16 cellular contexts compared by ENCODE assay signal in genomic region chr7:37337522-37337921, GRCh38.
DNase-seq lines count a peak whose midpoint lies in the region; TF ChIP-seq lines count a peak whose summit lies in the region.
"Had no signal": no experiment of that assay in that cellular context is flagged by ENCODE, and none has a peak within 500 bp of the region (broad histone marks: within the 10 kb centered on the region; RNA-seq: fewer than 3 reads in every experiment).

No MANE protein-coding gene starts in this region.

- H3K4me3 Mint-ChIP-seq in activated CD4-positive, alpha-beta T cell treated with anti-CD3 and anti-CD28 coated beads, Interleukin-2, amount 10 ng/mL, durations not matched to agents 7 days and 5 days = no peak overlapping the region
- no peak overlapping the region for H3K4me3 Mint-ChIP-seq in activated T-helper 1 cell treated with anti-CD3 and anti-CD28 coated beads, Interleukin-12 subunit alpha, Interleukin-12 subunit beta, Interleukin-2, Interleukin-4 antibody, amounts not matched to agents 30 ng/mL and 10 ng/mL and 1 ng/mL, durations not matched to agents 14 hours and 24 hours and 36 hours

- H3K27ac ChIP-seq in KMS-11 (no peak overlapping the region; the same call in 1 of the 2 replicates), neutrophil (peak overlapping the region; percentile 65), tibial nerve (no peak overlapping the region)
- H3K27ac ChIP-seq: BLaER1, gastrocnemius medialis had no signal

- H3K4me3 ChIP-seq in KMS-11 (IDR thresholded peaks at IDR 0.05; ENCODE audit: insufficient read depth, low read depth, low read length) (no peak overlapping the region), neutrophil (ENCODE audit: low read depth in 1 of 2, low read length in 1 of 2) (no peak overlapping the region), tibial nerve (no peak overlapping the region)
- H3K4me3 ChIP-seq: BLaER1, gastrocnemius medialis, spleen had no signal

- no peak for TF ChIP-seq EP300 in tibial nerve (IDR thresholded peaks at IDR 0.05)

- POLR2A ChIA-PET in activated CD4-positive, alpha-beta T cell treated with anti-CD3 and anti-CD28 coated beads, Interleukin-2, amount 10 ng/mL, durations not matched to agents 7 days and 5 days (lab: Charles Lee) = no interaction called here

- intact Hi-C loops in activated T-helper 1 cell treated with anti-CD3 and anti-CD28 coated beads, Interleukin-12 subunit alpha, Interleukin-12 subunit beta, Interleukin-2, Interleukin-4 antibody, amounts not matched to agents 30 ng/mL and 10 ng/mL and 1 ng/mL, durations not matched to agents 14 hours and 24 hours and 36 hours (cut with micrococcal nuclease) = no loop called here

- TF ChIP-seq POLR2A in tibial nerve (IDR thresholded peaks at IDR 0.05) = no peak

- peaks cover 75% of the 10 kb centered on the region for H3K4me1 Mint-ChIP-seq in activated CD4-positive, alpha-beta T cell treated with anti-CD3 and anti-CD28 coated beads, Interleukin-2, amount 10 ng/mL, durations not matched to agents 7 days and 5 days
- H3K4me1 Mint-ChIP-seq in activated T-helper 1 cell treated with anti-CD3 and anti-CD28 coated beads, Interleukin-12 subunit alpha, Interleukin-12 subunit beta, Interleukin-2, Interleukin-4 antibody, amounts not matched to agents 30 ng/mL and 10 ng/mL and 1 ng/mL, durations not matched to agents 14 hours and 24 hours and 36 hours (ENCODE audit: low read depth) = peaks cover 79% of the 10 kb centered on the region

- H2AFZ ChIP-seq in KMS-11 (ENCODE audit: low read depth) = no peak overlapping the region

- H4K20me1 ChIP-seq in KMS-11 (ENCODE audit: insufficient read depth) = peaks cover 47% of the 10 kb centered on the region

- H3K9me3 ChIP-seq in neutrophil (no peaks in the 10 kb centered on the region), tibial nerve (no peaks in the 10 kb centered on the region)
- H3K9me3 ChIP-seq: gastrocnemius medialis, spleen had no signal

- H3K36me3 Mint-ChIP-seq in activated CD4-positive, alpha-beta T cell treated with anti-CD3 and anti-CD28 coated beads, Interleukin-2, amount 10 ng/mL, durations not matched to agents 7 days and 5 days (ENCODE audit: low read depth) = peaks cover 89% of the 10 kb centered on the region
- peaks cover 56% of the 10 kb centered on the region for H3K36me3 Mint-ChIP-seq in activated T-helper 1 cell treated with anti-CD3 and anti-CD28 coated beads, Interleukin-12 subunit alpha, Interleukin-12 subunit beta, Interleukin-2, Interleukin-4 antibody, amounts not matched to agents 30 ng/mL and 10 ng/mL and 1 ng/mL, durations not matched to agents 14 hours and 24 hours and 36 hours (ENCODE audit: low read depth)

- H3K4me2 ChIP-seq in KMS-11 = peak overlapping the region; percentile 4; the same call in 1 of the 2 replicates
- H3K4me2 ChIP-seq: BLaER1 had no signal

- H3K79me2 ChIP-seq in KMS-11 (ENCODE audit: insufficient read depth, low read depth) = peaks cover 100% of the 10 kb centered on the region

- H3K36me3 ChIP-seq in KMS-11 (ENCODE audit: insufficient read depth) (no peaks in the 10 kb centered on the region; the same call in 1 of the 2 replicates), neutrophil (no peaks in the 10 kb centered on the region), tibial nerve (peaks cover 0 to 25% (median 0%) of the 10 kb centered on the region in 3 donors)
- H3K36me3 ChIP-seq: gastrocnemius medialis had no signal

- peaks cover 7% of the 10 kb centered on the region for H3K9me3 Mint-ChIP-seq in activated CD4-positive, alpha-beta T cell treated with anti-CD3 and anti-CD28 coated beads, Interleukin-2, amount 10 ng/mL, durations not matched to agents 7 days and 5 days
- peaks cover 11% of the 10 kb centered on the region for H3K9me3 Mint-ChIP-seq in activated T-helper 1 cell treated with anti-CD3 and anti-CD28 coated beads, Interleukin-12 subunit alpha, Interleukin-12 subunit beta, Interleukin-2, Interleukin-4 antibody, amounts not matched to agents 30 ng/mL and 10 ng/mL and 1 ng/mL, durations not matched to agents 14 hours and 24 hours and 36 hours

- CTCF ChIA-PET in activated CD4-positive, alpha-beta T cell treated with anti-CD3 and anti-CD28 coated beads, Interleukin-2, amount 10 ng/mL, durations not matched to agents 7 days and 5 days (lab: Charles Lee) = no interaction called here

- H3K27me3 Mint-ChIP-seq in activated CD4-positive, alpha-beta T cell treated with anti-CD3 and anti-CD28 coated beads, Interleukin-2, amount 10 ng/mL, durations not matched to agents 7 days and 5 days = no peaks in the 10 kb centered on the region
- no peaks in the 10 kb centered on the region for H3K27me3 Mint-ChIP-seq in activated T-helper 1 cell treated with anti-CD3 and anti-CD28 coated beads, Interleukin-12 subunit alpha, Interleukin-12 subunit beta, Interleukin-2, Interleukin-4 antibody, amounts not matched to agents 30 ng/mL and 10 ng/mL and 1 ng/mL, durations not matched to agents 14 hours and 24 hours and 36 hours (ENCODE audit: insufficient read depth)

- DNase-seq in activated CD4-positive, alpha-beta T cell treated with anti-CD3 and anti-CD28 coated beads, Interleukin-2, amount 10 ng/mL, durations not matched to agents 7 days and 5 days = no peak
- no peak for DNase-seq in activated CD4-positive, alpha-beta T cell treated with anti-CD3 and anti-CD28 coated beads, Interleukin-2, amount 50 U/mL, for 1 hour
- DNase-seq in activated T-helper 1 cell treated with anti-CD3 and anti-CD28 coated beads, Interleukin-12 subunit alpha, Interleukin-12 subunit beta, Interleukin-2, Interleukin-4 antibody, amounts not matched to agents 30 ng/mL and 10 ng/mL and 1 ng/mL, durations not matched to agents 14 hours and 24 hours and 36 hours (ENCODE audit: low spot score) = no peak
- DNase-seq in DMS79 (lab: John Stamatoyannopoulos, UW) = no peak
- no peak for DNase-seq in RKO (ENCODE audit: low spot score)
- no peak for DNase-seq in tibial nerve (ENCODE audit: low spot score in 2 of 2)
- DNase-seq: amniotic stem cell; DMS153; gastrocnemius medialis; NCI-H1105; NCI-H526 treated with DMSO at 0.1 percent for 48 hours; spleen; stimulated activated CD8-positive, alpha-beta memory T cell treated with anti-CD3 and anti-CD28 coated beads, Interleukin-4, amount 100 ng/mL, for 48 hours had no signal

- no peak overlapping the region for H3K9ac ChIP-seq in KMS-11
- H3K9ac ChIP-seq: BLaER1 had no signal

- peak overlapping the region; percentile 63 for H3K27ac Mint-ChIP-seq in activated CD4-positive, alpha-beta T cell treated with anti-CD3 and anti-CD28 coated beads, Interleukin-2, amount 10 ng/mL, durations not matched to agents 7 days and 5 days
- peak overlapping the region; percentile 5 for H3K27ac Mint-ChIP-seq in activated T-helper 1 cell treated with anti-CD3 and anti-CD28 coated beads, Interleukin-12 subunit alpha, Interleukin-12 subunit beta, Interleukin-2, Interleukin-4 antibody, amounts not matched to agents 30 ng/mL and 10 ng/mL and 1 ng/mL, durations not matched to agents 14 hours and 24 hours and 36 hours

- H3K4me1 ChIP-seq in KMS-11 (ENCODE audit: low read depth, poor library complexity, severe bottlenecking) (peaks cover 82% of the 10 kb centered on the region), neutrophil (ENCODE audit: control insufficient read depth in 1 of 2, insufficient read depth in 1 of 2, low read depth in 1 of 2, low read length in 1 of 2) (peaks cover 65 to 73% of the 10 kb centered on the region in 2 experiments), tibial nerve (peaks cover 0 to 29% (median 7%) of the 10 kb centered on the region in 4 donors)
- H3K4me1 ChIP-seq: gastrocnemius medialis had no signal

- H3K27me3 ChIP-seq in KMS-11 (ENCODE audit: insufficient read depth, low read depth) (no peaks in the 10 kb centered on the region), neutrophil (no peaks in the 10 kb centered on the region), tibial nerve (no peaks in the 10 kb centered on the region)
- H3K27me3 ChIP-seq: BLaER1, gastrocnemius medialis, spleen had no signal

- WGBS in tibial nerve, 2 donors = 82 to 90% methylated on average over 1 of the region's 1 CpG

- no peak for TF ChIP-seq CTCF in KMS-11 (conservative IDR thresholded peaks at IDR 0.05; ENCODE audit: low read depth, low read length)
- no peak for TF ChIP-seq CTCF in neutrophil (IDR thresholded peaks at IDR 0.05)
- TF ChIP-seq CTCF in tibial nerve (IDR thresholded peaks at IDR 0.05) = no peak
